In genomic region chr21:38850277-38850951, GRCh38 we compare ENCODE assay signal across 1 cellular context.
TF ChIP-seq lines count a peak whose summit lies in the region.

No MANE protein-coding gene starts in this region.

TF ChIP-seq in GM23338, 12 proteins besides CTCF, POLR2A, EP300 and RAD21 (continued from another document):
- TF ChIP-seq ZNF462 (CRISPR knock-in tag; IDR thresholded peaks at IDR 0.05) (no peak), NANOG (IDR thresholded peaks at IDR 0.05; ENCODE audit: borderline replicate concordance) (no peak)
